Comparison of ENCODE assay signal across 1 cellular context in genomic region chr9:91197232-91198181, GRCh38.
TF ChIP-seq lines count a peak whose summit lies in the region.

No MANE protein-coding gene starts in this region.

TF ChIP-seq in HepG2, 621 proteins besides CTCF, POLR2A, EP300 and RAD21 (continued from another document and continues in another):
- TF ChIP-seq ZFP91 (CRISPR knock-in tag; IDR thresholded peaks at IDR 0.05; ENCODE audit: borderline replicate concordance) (no peak; the same call in 1 of the 2 replicates), AGO2 (optimal IDR thresholded peaks at IDR 0.05; ENCODE audit: low read depth, low read length) (no peak), LCORL (IDR thresholded peaks at IDR 0.05) (peak; percentile 87), LCORL (CRISPR knock-in tag; IDR thresholded peaks at IDR 0.05) (0 out of 2 replicates have a peak, but pooled peaks have one; percentile 47), ELF4 (CRISPR knock-in tag; IDR thresholded peaks at IDR 0.05; ENCODE audit: borderline replicate concordance) (peak; percentile 49; the same call in 1 of the 2 replicates), EHMT2 (IDR thresholded peaks at IDR 0.05; ENCODE audit: borderline replicate concordance, low read depth, low read length) (peak; percentile 95; the same call in 1 of the 2 replicates), ZNF781 (CRISPR knock-in tag; IDR thresholded peaks at IDR 0.05; ENCODE audit: borderline replicate concordance, not compliant biosample characterization) (peak; percentile 64), FOXO4 (CRISPR knock-in tag; conservative IDR thresholded peaks at IDR 0.05) (no peak), CREM (IDR thresholded peaks at IDR 0.05) (peak; percentile 87), CREM (CRISPR knock-in tag; IDR thresholded peaks at IDR 0.05) (no peak), ZNF598 (CRISPR knock-in tag; IDR thresholded peaks at IDR 0.05; ENCODE audit: borderline replicate concordance) (no peak), FOXK2 (IDR thresholded peaks at IDR 0.05) (peak; percentile 90), KLF6 (CRISPR knock-in tag; IDR thresholded peaks at IDR 0.05) (0 out of 2 replicates have a peak, but pooled peaks have one; percentile 51), ZNF841 (CRISPR knock-in tag; IDR thresholded peaks at IDR 0.05; ENCODE audit: borderline replicate concordance) (peak; percentile 54), ZSCAN12 (CRISPR knock-in tag; IDR thresholded peaks at IDR 0.05) (no peak), NFYB (CRISPR knock-in tag; IDR thresholded peaks at IDR 0.05) (no peak), MXI1 (IDR thresholded peaks at IDR 0.05; ENCODE audit: borderline replicate concordance, low read depth, low read length) (peak; percentile 92; the same call in 2 of the 3 replicates), HOXD1 (CRISPR knock-in tag; IDR thresholded peaks at IDR 0.05) (peak; percentile 98), CBX2 (IDR thresholded peaks at IDR 0.05; ENCODE audit: low read depth, low read length) (no peak), CBX2 (CRISPR knock-in tag; IDR thresholded peaks at IDR 0.05; ENCODE audit: low read depth) (no peak), ZNF766 (CRISPR knock-in tag; IDR thresholded peaks at IDR 0.05; ENCODE audit: borderline replicate concordance) (no peak), GFI1 (CRISPR knock-in tag; IDR thresholded peaks at IDR 0.05; ENCODE audit: borderline replicate concordance) (no peak; the same call in 1 of the 2 replicates), ZFX (CRISPR knock-in tag; IDR thresholded peaks at IDR 0.05; ENCODE audit: low read depth) (peak; percentile 58; the same call in 1 of the 2 replicates), ZBTB33 (CRISPR knock-in tag; IDR thresholded peaks at IDR 0.05) (peak; percentile 93), ATF6 (CRISPR knock-in tag; conservative IDR thresholded peaks at IDR 0.05) (no peak), HCFC1 (IDR thresholded peaks at IDR 0.05; ENCODE audit: low read depth, low read length) (no peak), ZBTB34 (CRISPR knock-in tag; IDR thresholded peaks at IDR 0.05) (no peak; the same call in 1 of the 2 replicates), RFXANK (CRISPR knock-in tag; IDR thresholded peaks at IDR 0.05) (no peak), ZNF580 (CRISPR knock-in tag; IDR thresholded peaks at IDR 0.05; ENCODE audit: borderline replicate concordance, low read depth) (peak; percentile 90; the same call in 1 of the 2 replicates), ZNF720 (CRISPR knock-in tag; IDR thresholded peaks at IDR 0.05) (no peak), RNF219 (CRISPR knock-in tag; IDR thresholded peaks at IDR 0.05) (no peak), MLX (CRISPR knock-in tag; IDR thresholded peaks at IDR 0.05) (peak; percentile 99), RELA (CRISPR knock-in tag; IDR thresholded peaks at IDR 0.05) (0 out of 2 replicates have a peak, but pooled peaks have one; percentile 72), ZMYM4 (CRISPR knock-in tag; IDR thresholded peaks at IDR 0.05) (peak; percentile 92), ZNF354B (CRISPR knock-in tag; IDR thresholded peaks at IDR 0.05) (no peak), MTERF4 (CRISPR knock-in tag; IDR thresholded peaks at IDR 0.05) (no peak), KAT8 (CRISPR knock-in tag; IDR thresholded peaks at IDR 0.05) (peak; percentile 60), PPARG (CRISPR knock-in tag; conservative IDR thresholded peaks at IDR 0.05) (peak; percentile 94), KLF9 (CRISPR knock-in tag; IDR thresholded peaks at IDR 0.05; ENCODE audit: low read depth) (peak; percentile 91), HOXA7 (CRISPR knock-in tag; IDR thresholded peaks at IDR 0.05) (no peak), ZNF619 (CRISPR knock-in tag; IDR thresholded peaks at IDR 0.05) (no peak), MYPOP (CRISPR knock-in tag; IDR thresholded peaks at IDR 0.05) (peak; percentile 63; the same call in 1 of the 2 replicates), KDM3A (CRISPR knock-in tag; IDR thresholded peaks at IDR 0.05; ENCODE audit: low read depth) (peak; percentile 80; the same call in 1 of the 2 replicates), YEATS4 (CRISPR knock-in tag; IDR thresholded peaks at IDR 0.05; ENCODE audit: borderline replicate concordance) (peak; percentile 81; the same call in 1 of the 2 replicates), PLRG1 (conservative IDR thresholded peaks at IDR 0.05) (no peak), JUND (CRISPR knock-in tag; IDR thresholded peaks at IDR 0.05) (peak; percentile 96), ZNF792 (CRISPR knock-in tag; IDR thresholded peaks at IDR 0.05) (peak; percentile 66), MEF2D (CRISPR knock-in tag; IDR thresholded peaks at IDR 0.05) (peak; percentile 98), ZNF709 (CRISPR knock-in tag; IDR thresholded peaks at IDR 0.05) (peak; percentile 45; the same call in 1 of the 2 replicates), ZNF747 (CRISPR knock-in tag; IDR thresholded peaks at IDR 0.05; ENCODE audit: borderline replicate concordance) (no peak), ZBTB7B (CRISPR knock-in tag; IDR thresholded peaks at IDR 0.05) (no peak), TOE1 (CRISPR knock-in tag; IDR thresholded peaks at IDR 0.05) (0 out of 2 replicates have a peak, but pooled peaks have one; percentile 16), BCL3 (CRISPR knock-in tag; IDR thresholded peaks at IDR 0.05) (no peak; the same call in 1 of the 2 replicates), MAX (IDR thresholded peaks at IDR 0.05) (no peak), ZNF557 (CRISPR knock-in tag; IDR thresholded peaks at IDR 0.05) (no peak), HDAC2 (CRISPR knock-in tag; IDR thresholded peaks at IDR 0.05) (peak; percentile 96), SOX5 (CRISPR knock-in tag; IDR thresholded peaks at IDR 0.05; ENCODE audit: borderline replicate concordance) (peak; percentile 98), RBM22 (optimal IDR thresholded peaks at IDR 0.05; ENCODE audit: low read length) (peak; percentile 81)
